2 cellular contexts compared by ENCODE assay signal in the genomic region with DNA sequence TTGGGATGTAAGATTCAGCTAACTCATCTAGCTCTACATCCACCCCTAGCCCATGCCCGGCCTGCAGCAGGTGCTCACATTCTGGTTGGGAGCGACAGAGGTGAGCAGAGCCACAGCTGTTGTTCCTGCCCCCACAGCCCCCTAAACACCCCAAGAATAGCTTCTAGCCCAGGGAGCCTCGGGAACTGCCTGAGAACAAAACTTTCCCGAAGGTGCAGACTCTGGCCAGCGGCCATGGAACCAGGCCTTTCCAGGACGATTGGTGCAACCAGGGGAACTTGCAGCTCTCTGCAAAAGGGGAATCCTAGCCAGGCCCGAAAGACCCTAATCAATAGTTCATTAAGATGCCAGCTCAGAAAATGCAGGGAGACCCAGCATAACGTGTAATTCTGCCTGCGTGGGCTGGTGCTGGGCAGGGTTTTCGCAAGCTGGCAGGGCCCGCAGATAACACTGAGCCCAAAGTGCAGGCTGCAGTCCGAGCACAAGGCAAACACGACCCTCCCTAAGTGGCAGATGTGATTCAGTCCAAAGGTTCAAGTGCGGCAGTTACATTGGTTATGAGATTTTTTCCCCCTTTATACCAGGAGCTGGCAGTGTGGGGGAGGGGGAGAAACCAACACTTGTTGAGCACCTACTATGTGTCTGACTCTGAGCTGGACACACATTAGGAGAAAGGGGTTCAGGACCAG.
A peak's percentile ranks its signal among the peaks of the same experiment; 100 is the strongest.
TF ChIP-seq lines count a peak whose summit lies in the region.

No MANE protein-coding gene starts in this region.

TF ChIP-seq in WTC11, 78 proteins besides CTCF, POLR2A, EP300 and RAD21:
- 0 out of 2 replicates have a peak, but pooled peaks have one; percentile 18 for TF ChIP-seq GABPB1 (CRISPR knock-in tag; IDR thresholded peaks at IDR 0.05)
- TF ChIP-seq ATF1 (CRISPR knock-in tag; IDR thresholded peaks at IDR 0.05), result no peak
TF ChIP-seq in WTC11: peak in this region for 1.

TF ChIP-seq in HepG2, 621 proteins besides CTCF, POLR2A, EP300 and RAD21 (continues in another document):
- TF ChIP-seq TBX2 (CRISPR knock-in tag; IDR thresholded peaks at IDR 0.05; ENCODE audit: borderline replicate concordance), result peak; percentile 40; the same call in 1 of the 2 replicates
- TF ChIP-seq RFX5 (IDR thresholded peaks at IDR 0.05; ENCODE audit: low read depth, low read length), result peak; percentile 45; the same call in 1 of the 2 replicates
- TF ChIP-seq DMAP1 (CRISPR knock-in tag; IDR thresholded peaks at IDR 0.05), result 0 out of 2 replicates have a peak, but pooled peaks have one; percentile 38
- TF ChIP-seq ZNF33B (CRISPR knock-in tag; IDR thresholded peaks at IDR 0.05), result 0 out of 2 replicates have a peak, but pooled peaks have one; percentile 52
- 0 out of 2 replicates have a peak, but pooled peaks have one; percentile 13 for TF ChIP-seq ZMYM2 (CRISPR knock-in tag; IDR thresholded peaks at IDR 0.05)
- TF ChIP-seq, protein P1, sequence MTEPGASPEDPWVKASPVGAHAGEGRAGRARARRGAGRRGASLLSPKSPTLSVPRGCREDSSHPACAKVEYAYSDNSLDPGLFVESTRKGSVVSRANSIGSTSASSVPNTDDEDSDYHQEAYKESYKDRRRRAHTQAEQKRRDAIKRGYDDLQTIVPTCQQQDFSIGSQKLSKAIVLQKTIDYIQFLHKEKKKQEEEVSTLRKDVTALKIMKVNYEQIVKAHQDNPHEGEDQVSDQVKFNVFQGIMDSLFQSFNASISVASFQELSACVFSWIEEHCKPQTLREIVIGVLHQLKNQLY (CRISPR knock-in tag; IDR thresholded peaks at IDR 0.05), result 0 out of 2 replicates have a peak, but pooled peaks have one; percentile 24
- TF ChIP-seq, protein P2, sequence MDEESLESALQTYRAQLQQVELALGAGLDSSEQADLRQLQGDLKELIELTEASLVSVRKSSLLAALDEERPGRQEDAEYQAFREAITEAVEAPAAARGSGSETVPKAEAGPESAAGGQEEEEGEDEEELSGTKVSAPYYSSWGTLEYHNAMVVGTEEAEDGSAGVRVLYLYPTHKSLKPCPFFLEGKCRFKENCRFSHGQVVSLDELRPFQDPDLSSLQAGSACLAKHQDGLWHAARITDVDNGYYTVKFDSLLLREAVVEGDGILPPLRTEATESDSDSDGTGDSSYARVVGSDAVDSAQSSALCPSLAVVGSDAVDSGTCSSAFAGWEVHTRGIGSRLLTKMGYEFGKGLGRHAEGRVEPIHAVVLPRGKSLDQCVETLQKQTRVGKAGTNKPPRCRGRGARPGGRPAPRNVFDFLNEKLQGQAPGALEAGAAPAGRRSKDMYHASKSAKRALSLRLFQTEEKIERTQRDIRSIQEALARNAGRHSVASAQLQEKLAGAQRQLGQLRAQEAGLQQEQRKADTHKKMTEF (CRISPR knock-in tag; IDR thresholded peaks at IDR 0.05), result peak; percentile 34; the same call in 1 of the 2 replicates
- TF ChIP-seq FOXA3 (CRISPR knock-in tag; IDR thresholded peaks at IDR 0.05), result peak; percentile 36; the same call in 1 of the 2 replicates
- peak; percentile 86 for TF ChIP-seq REPIN1 (CRISPR knock-in tag; IDR thresholded peaks at IDR 0.05; ENCODE audit: borderline replicate concordance, low read depth)
- TF ChIP-seq HMG20A (CRISPR knock-in tag; IDR thresholded peaks at IDR 0.05; ENCODE audit: borderline replicate concordance), result peak; percentile 49; the same call in 1 of the 2 replicates
- TF ChIP-seq TGIF2 (CRISPR knock-in tag; IDR thresholded peaks at IDR 0.05), result no peak
- TF ChIP-seq, protein P3, sequence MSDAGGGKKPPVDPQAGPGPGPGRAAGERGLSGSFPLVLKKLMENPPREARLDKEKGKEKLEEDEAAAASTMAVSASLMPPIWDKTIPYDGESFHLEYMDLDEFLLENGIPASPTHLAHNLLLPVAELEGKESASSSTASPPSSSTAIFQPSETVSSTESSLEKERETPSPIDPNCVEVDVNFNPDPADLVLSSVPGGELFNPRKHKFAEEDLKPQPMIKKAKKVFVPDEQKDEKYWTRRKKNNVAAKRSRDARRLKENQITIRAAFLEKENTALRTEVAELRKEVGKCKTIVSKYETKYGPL (CRISPR knock-in tag; IDR thresholded peaks at IDR 0.05), result no peak
- TF ChIP-seq ZBTB7A (CRISPR knock-in tag; IDR thresholded peaks at IDR 0.05), result peak; percentile 66; the same call in 1 of the 2 replicates
- TF ChIP-seq, protein P4, sequence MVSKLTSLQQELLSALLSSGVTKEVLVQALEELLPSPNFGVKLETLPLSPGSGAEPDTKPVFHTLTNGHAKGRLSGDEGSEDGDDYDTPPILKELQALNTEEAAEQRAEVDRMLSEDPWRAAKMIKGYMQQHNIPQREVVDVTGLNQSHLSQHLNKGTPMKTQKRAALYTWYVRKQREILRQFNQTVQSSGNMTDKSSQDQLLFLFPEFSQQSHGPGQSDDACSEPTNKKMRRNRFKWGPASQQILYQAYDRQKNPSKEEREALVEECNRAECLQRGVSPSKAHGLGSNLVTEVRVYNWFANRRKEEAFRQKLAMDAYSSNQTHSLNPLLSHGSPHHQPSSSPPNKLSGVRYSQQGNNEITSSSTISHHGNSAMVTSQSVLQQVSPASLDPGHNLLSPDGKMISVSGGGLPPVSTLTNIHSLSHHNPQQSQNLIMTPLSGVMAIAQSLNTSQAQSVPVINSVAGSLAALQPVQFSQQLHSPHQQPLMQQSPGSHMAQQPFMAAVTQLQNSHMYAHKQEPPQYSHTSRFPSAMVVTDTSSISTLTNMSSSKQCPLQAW (CRISPR knock-in tag; IDR thresholded peaks at IDR 0.05), result 0 out of 2 replicates have a peak, but pooled peaks have one; percentile 18
- TF ChIP-seq NONO (IDR thresholded peaks at IDR 0.05), result no peak
- TF ChIP-seq NONO (CRISPR knock-in tag; conservative IDR thresholded peaks at IDR 0.05), result 0 out of 2 replicates have a peak, but pooled peaks have one; percentile 42
- TF ChIP-seq, protein P5, sequence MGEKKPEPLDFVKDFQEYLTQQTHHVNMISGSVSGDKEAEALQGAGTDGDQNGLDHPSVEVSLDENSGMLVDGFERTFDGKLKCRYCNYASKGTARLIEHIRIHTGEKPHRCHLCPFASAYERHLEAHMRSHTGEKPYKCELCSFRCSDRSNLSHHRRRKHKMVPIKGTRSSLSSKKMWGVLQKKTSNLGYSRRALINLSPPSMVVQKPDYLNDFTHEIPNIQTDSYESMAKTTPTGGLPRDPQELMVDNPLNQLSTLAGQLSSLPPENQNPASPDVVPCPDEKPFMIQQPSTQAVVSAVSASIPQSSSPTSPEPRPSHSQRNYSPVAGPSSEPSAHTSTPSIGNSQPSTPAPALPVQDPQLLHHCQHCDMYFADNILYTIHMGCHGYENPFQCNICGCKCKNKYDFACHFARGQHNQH (CRISPR knock-in tag; IDR thresholded peaks at IDR 0.05), result 0 out of 2 replicates have a peak, but pooled peaks have one; percentile 21
- TF ChIP-seq PHF21A (CRISPR knock-in tag; IDR thresholded peaks at IDR 0.05), result peak; percentile 66; the same call in 1 of the 2 replicates
- TF ChIP-seq TEAD3 (CRISPR knock-in tag; optimal IDR thresholded peaks at IDR 0.05; ENCODE audit: borderline replicate concordance), result peak; percentile 10
- TF ChIP-seq PAXIP1 (CRISPR knock-in tag; conservative IDR thresholded peaks at IDR 0.05), result peak; percentile 77
- TF ChIP-seq ZNF772 (CRISPR knock-in tag; IDR thresholded peaks at IDR 0.05), result peak; percentile 68; the same call in 1 of the 2 replicates
- peak; percentile 96 for TF ChIP-seq HNF4A (CRISPR knock-in tag; IDR thresholded peaks at IDR 0.05)
- TF ChIP-seq FOSL2 (CRISPR knock-in tag; IDR thresholded peaks at IDR 0.05), result peak; percentile 25; the same call in 1 of the 2 replicates
- peak; percentile 44; the same call in 1 of the 2 replicates for TF ChIP-seq NCOA2 (CRISPR knock-in tag; IDR thresholded peaks at IDR 0.05)
- TF ChIP-seq, protein P6, sequence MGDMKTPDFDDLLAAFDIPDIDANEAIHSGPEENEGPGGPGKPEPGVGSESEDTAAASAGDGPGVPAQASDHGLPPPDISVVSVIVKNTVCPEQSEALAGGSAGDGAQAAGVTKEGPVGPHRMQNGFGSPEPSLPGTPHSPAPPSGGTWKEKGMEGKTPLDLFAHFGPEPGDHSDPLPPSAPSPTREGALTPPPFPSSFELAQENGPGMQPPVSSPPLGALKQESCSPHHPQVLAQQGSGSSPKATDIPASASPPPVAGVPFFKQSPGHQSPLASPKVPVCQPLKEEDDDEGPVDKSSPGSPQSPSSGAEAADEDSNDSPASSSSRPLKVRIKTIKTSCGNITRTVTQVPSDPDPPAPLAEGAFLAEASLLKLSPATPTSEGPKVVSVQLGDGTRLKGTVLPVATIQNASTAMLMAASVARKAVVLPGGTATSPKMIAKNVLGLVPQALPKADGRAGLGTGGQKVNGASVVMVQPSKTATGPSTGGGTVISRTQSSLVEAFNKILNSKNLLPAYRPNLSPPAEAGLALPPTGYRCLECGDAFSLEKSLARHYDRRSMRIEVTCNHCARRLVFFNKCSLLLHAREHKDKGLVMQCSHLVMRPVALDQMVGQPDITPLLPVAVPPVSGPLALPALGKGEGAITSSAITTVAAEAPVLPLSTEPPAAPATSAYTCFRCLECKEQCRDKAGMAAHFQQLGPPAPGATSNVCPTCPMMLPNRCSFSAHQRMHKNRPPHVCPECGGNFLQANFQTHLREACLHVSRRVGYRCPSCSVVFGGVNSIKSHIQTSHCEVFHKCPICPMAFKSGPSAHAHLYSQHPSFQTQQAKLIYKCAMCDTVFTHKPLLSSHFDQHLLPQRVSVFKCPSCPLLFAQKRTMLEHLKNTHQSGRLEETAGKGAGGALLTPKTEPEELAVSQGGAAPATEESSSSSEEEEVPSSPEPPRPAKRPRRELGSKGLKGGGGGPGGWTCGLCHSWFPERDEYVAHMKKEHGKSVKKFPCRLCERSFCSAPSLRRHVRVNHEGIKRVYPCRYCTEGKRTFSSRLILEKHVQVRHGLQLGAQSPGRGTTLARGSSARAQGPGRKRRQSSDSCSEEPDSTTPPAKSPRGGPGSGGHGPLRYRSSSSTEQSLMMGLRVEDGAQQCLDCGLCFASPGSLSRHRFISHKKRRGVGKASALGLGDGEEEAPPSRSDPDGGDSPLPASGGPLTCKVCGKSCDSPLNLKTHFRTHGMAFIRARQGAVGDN (CRISPR knock-in tag; IDR thresholded peaks at IDR 0.05), result peak; percentile 51
- TF ChIP-seq FOXA1 (IDR thresholded peaks at IDR 0.05), result no peak
- TF ChIP-seq FOXA1 (CRISPR knock-in tag; IDR thresholded peaks at IDR 0.05), result peak; percentile 44; the same call in 1 of the 2 replicates
- TF ChIP-seq NR2F6 (IDR thresholded peaks at IDR 0.05), result no peak
- TF ChIP-seq NR2F6 (CRISPR knock-in tag; IDR thresholded peaks at IDR 0.05), result peak; percentile 55; the same call in 1 of the 2 replicates
- TF ChIP-seq, protein P7, sequence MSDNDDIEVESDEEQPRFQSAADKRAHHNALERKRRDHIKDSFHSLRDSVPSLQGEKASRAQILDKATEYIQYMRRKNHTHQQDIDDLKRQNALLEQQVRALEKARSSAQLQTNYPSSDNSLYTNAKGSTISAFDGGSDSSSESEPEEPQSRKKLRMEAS (IDR thresholded peaks at IDR 0.05), result peak; percentile 57
- TF ChIP-seq ZNF317 (CRISPR knock-in tag; IDR thresholded peaks at IDR 0.05), result 0 out of 2 replicates have a peak, but pooled peaks have one; percentile 26
- peak; percentile 29; the same call in 1 of the 2 replicates for TF ChIP-seq ARID3A (IDR thresholded peaks at IDR 0.05; ENCODE audit: low read depth, low read length)
- peak; percentile 66 for TF ChIP-seq HDAC1 (CRISPR knock-in tag; IDR thresholded peaks at IDR 0.05)
- no peak for TF ChIP-seq ZNF253 (CRISPR knock-in tag; IDR thresholded peaks at IDR 0.05; ENCODE audit: borderline replicate concordance)
- peak; percentile 39; the same call in 1 of the 2 replicates for TF ChIP-seq CEBPB (IDR thresholded peaks at IDR 0.05; ENCODE audit: borderline replicate concordance, low read depth, low read length)
- TF ChIP-seq LCORL (IDR thresholded peaks at IDR 0.05), result no peak
- peak; percentile 58; the same call in 1 of the 2 replicates for TF ChIP-seq LCORL (CRISPR knock-in tag; IDR thresholded peaks at IDR 0.05)
- TF ChIP-seq RARA (CRISPR knock-in tag; IDR thresholded peaks at IDR 0.05), result 0 out of 2 replicates have a peak, but pooled peaks have one; percentile 28
- TF ChIP-seq ELF1 (CRISPR knock-in tag; IDR thresholded peaks at IDR 0.05), result no peak
- 0 out of 2 replicates have a peak, but pooled peaks have one; percentile 16 for TF ChIP-seq ARHGAP35 (CRISPR knock-in tag; IDR thresholded peaks at IDR 0.05; ENCODE audit: borderline replicate concordance)
- no peak for TF ChIP-seq MED1 (CRISPR knock-in tag; IDR thresholded peaks at IDR 0.05)
